8 cellular contexts compared by ENCODE assay signal in genomic region chr19:40055832-40056504, GRCh38. TPM values are rescaled to one million over a fixed set of nuclear protein-coding genes. Genes with fewer than 3 reads are reported as not detected.
DNase-seq lines count a peak whose midpoint lies in the region; ATAC-seq, FAIRE-seq and TF ChIP-seq lines count a peak whose summit lies in the region.

ZNF780B (minus strand) TSS chr19:40056231; CDS start chr19:40050332, 5,899 bp downstream.

- 0 out of 3 replicates have a peak, but pooled peaks cover 4% of the 10 kb centered on the region for H3K4me1 ChIP-seq in A549
- H3K4me1 ChIP-seq in right lobe of liver = no peaks in the 10 kb centered on the region

- peak; percentile 84 to 93 for DNase-seq in A549 (ENCODE audit: low read depth in 1 of 2, low spot score in 1 of 2)
- DNase-seq in NCI-H526 (lab: John Stamatoyannopoulos, UW) = peak; percentile 81 to 88
- DNase-seq in activated CD4-positive, alpha-beta T cell treated with anti-CD3 and anti-CD28 coated beads, Interleukin-2, amount 50 U/mL, for 1 hour = peak; percentile 51
- DNase-seq in dorsolateral prefrontal cortex = peak; percentile 68 to 93 (median 86)
- peak; percentile 64 to 83 (median 82) for DNase-seq in right lobe of liver
- peak; percentile 73 for DNase-seq in stimulated activated CD4-positive, alpha-beta T cell treated with anti-CD3 and anti-CD28 coated beads, Interleukin-4, amount 100 ng/mL, for 24 hours

- H3K4me3 ChIP-seq in A549 (peak within 1 kb of the TSS; percentile 62), dorsolateral prefrontal cortex (peak within 1 kb of the TSS; percentile 49 to 97 (median 84)), right lobe of liver (peak within 1 kb of the TSS; percentile 47 to 84 (median 83))

- no peak for TF ChIP-seq RAD21 in A549 (conservative IDR thresholded peaks at IDR 0.05 in 1 of 2, IDR thresholded peaks at IDR 0.05 in 1 of 2)

- peak; percentile 99 for FAIRE-seq in A549 (lab: Jason Lieb, UNC)

- H3K27ac ChIP-seq in A549 = peak within 1 kb of the TSS; percentile 67 to 84
- peak within 1 kb of the TSS in 47 of 59 donors; percentile 5 to 86 (median 65) for H3K27ac ChIP-seq in dorsolateral prefrontal cortex
- H3K27ac ChIP-seq in right lobe of liver = peak within 1 kb of the TSS in 2 of 3 donors; percentile 3 to 52

- H3K36me3 ChIP-seq in right lobe of liver = no peaks in the 10 kb centered on the region

- intact Hi-C loops in dorsolateral prefrontal cortex (cut with DNase I) = no loop called here
- intact Hi-C loops in right lobe of liver (cut with DNase I) = no loop called here

- ATAC-seq in A549 (peak; percentile 97 to 99), GM18520 (IDR thresholded peaks at IDR 0.05; ENCODE audit: unreplicated experiment) (peak; percentile 61), HG03354 (IDR thresholded peaks at IDR 0.05; ENCODE audit: poor library complexity, severe bottlenecking, unreplicated experiment) (peak; percentile 80), right lobe of liver (peak; percentile 98 to 99 (median 98))

- CTCF ChIA-PET in A549 (lab: Yijun Ruan, JAX) = interaction anchor here (0.7 to 2.8 kb wide), 3 partner anchors 35 to 140 kb away, joined by 3 to 11 read pairs (median 3); partner anchors contain the start of genes PSMC4 and ZNF780A

- H3K9me3 ChIP-seq in A549 (peaks cover 86% of the 10 kb centered on the region), right lobe of liver (peaks cover 0 to 23% (median 2%) of the 10 kb centered on the region in 4 donors)

- peak within 1 kb of the TSS; percentile 78 for H3K4me2 ChIP-seq in A549

- TF ChIP-seq POLR2A in A549 (IDR thresholded peaks at IDR 0.05; ENCODE audit: low read length) = peak; percentile 52; the same call in 1 of the 2 replicates
- TF ChIP-seq POLR2A in right lobe of liver (IDR thresholded peaks at IDR 0.05) = no peak

- TF ChIP-seq CTCF in A549 (IDR thresholded peaks at IDR 0.05) = no peak
- TF ChIP-seq CTCF in dorsolateral prefrontal cortex (IDR thresholded peaks at IDR 0.05 in 54 of 56, conservative IDR thresholded peaks at IDR 0.05 in 2 of 56; ENCODE audit: low read depth in 1 of 56, partially characterized antibody in 56 of 56) = peak in 4 of 56 donors; percentile 8 to 19 (median 14)
- no peak for TF ChIP-seq CTCF in right lobe of liver (IDR thresholded peaks at IDR 0.05)

- POLR2A ChIA-PET in A549 (lab: Yijun Ruan, JAX) = interaction anchor here (1.0 to 1.4 kb wide), 3 partner anchors 10 to 85 kb away, joined by 3 to 4 read pairs (median 4); partner anchors contain the start of genes PSMC4 and ZNF546

- H3K27me3 ChIP-seq in dorsolateral prefrontal cortex = no peaks in the 10 kb centered on the region
- H3K27me3 ChIP-seq in right lobe of liver = no peaks in the 10 kb centered on the region

- no peak for TF ChIP-seq EP300 in A549 (IDR thresholded peaks at IDR 0.05)

- 4% methylated on average over 41 of the region's 41 CpGs for WGBS in A549 (ENCODE audit: missing lambda C conversion rate)
- whole genome bisulfite sequencing in right lobe of liver (ENCODE audit: insufficient coverage, low coverage, low lambda C conversion rate, missing lambda C conversion rate) = 0% methylated on average over 14 of the region's 41 CpGs

TF ChIP-seq in A549, 52 proteins besides CTCF, POLR2A, EP300 and RAD21 (continues in another document):
- no peak for TF ChIP-seq HEYL (CRISPR knock-in tag; IDR thresholded peaks at IDR 0.05)
- peak; percentile 92 for TF ChIP-seq E2F6 (IDR thresholded peaks at IDR 0.05; ENCODE audit: borderline replicate concordance, low read depth)
- TF ChIP-seq RARB (CRISPR knock-in tag; IDR thresholded peaks at IDR 0.05) = no peak
- TF ChIP-seq FOXS1 (CRISPR knock-in tag; IDR thresholded peaks at IDR 0.05) = peak; percentile 52; the same call in 1 of the 2 replicates
- no peak for TF ChIP-seq MAFK (IDR thresholded peaks at IDR 0.05; ENCODE audit: partially characterized antibody)
- TF ChIP-seq ESRRA (IDR thresholded peaks at IDR 0.05; ENCODE audit: borderline replicate concordance, low read length) = no peak
- TF ChIP-seq KDM1A (IDR thresholded peaks at IDR 0.05; ENCODE audit: low read depth) = no peak
- TF ChIP-seq BHLHE40 (IDR thresholded peaks at IDR 0.05; ENCODE audit: low read depth, low read length) = no peak
- TF ChIP-seq HMGXB4 (CRISPR knock-in tag; IDR thresholded peaks at IDR 0.05; ENCODE audit: borderline replicate concordance) = no peak
- no peak for TF ChIP-seq FOSL2 (IDR thresholded peaks at IDR 0.05)
- no peak for TF ChIP-seq FOSL2 (CRISPR knock-in tag; IDR thresholded peaks at IDR 0.05)
- no peak for TF ChIP-seq CBX2 (IDR thresholded peaks at IDR 0.05; ENCODE audit: borderline replicate concordance, low read depth)
- TF ChIP-seq ZNF302 (CRISPR knock-in tag; IDR thresholded peaks at IDR 0.05) = 0 out of 2 replicates have a peak, but pooled peaks have one; percentile 22
- TF ChIP-seq PHF8 (IDR thresholded peaks at IDR 0.05; ENCODE audit: borderline replicate concordance, low read depth) = peak; percentile 66
- TF ChIP-seq JUN (IDR thresholded peaks at IDR 0.05) = peak in 1 of 2 experiments; percentile 78; a peak in 2 of 5 replicates
- TF ChIP-seq ATOH8 (CRISPR knock-in tag; IDR thresholded peaks at IDR 0.05; ENCODE audit: low read depth) = peak; percentile 52; the same call in 1 of the 2 replicates
- no peak for TF ChIP-seq SMC3 (IDR thresholded peaks at IDR 0.05)
- TF ChIP-seq CBX8 (IDR thresholded peaks at IDR 0.05) = no peak
- no peak for TF ChIP-seq TP53 (CRISPR knock-in tag; IDR thresholded peaks at IDR 0.05)
- 0 out of 2 replicates have a peak, but pooled peaks have one; percentile 54 for TF ChIP-seq EHF (CRISPR knock-in tag; IDR thresholded peaks at IDR 0.05)
- peak; percentile 47; the same call in 1 of the 2 replicates for TF ChIP-seq RNF2 (IDR thresholded peaks at IDR 0.05; ENCODE audit: borderline replicate concordance, low read depth)
- no peak for TF ChIP-seq NPAS2 (CRISPR knock-in tag; IDR thresholded peaks at IDR 0.05; ENCODE audit: borderline replicate concordance)
- no peak for TF ChIP-seq ZFP36 (IDR thresholded peaks at IDR 0.05; ENCODE audit: borderline replicate concordance, partially characterized antibody)
- no peak for TF ChIP-seq ZSCAN20 (CRISPR knock-in tag; IDR thresholded peaks at IDR 0.05)
- peak; percentile 56; the same call in 1 of the 2 replicates for TF ChIP-seq GATA3 (IDR thresholded peaks at IDR 0.05; ENCODE audit: borderline replicate concordance)
- TF ChIP-seq HOXB13 (CRISPR knock-in tag; IDR thresholded peaks at IDR 0.05; ENCODE audit: low read depth) = peak; percentile 83; the same call in 1 of the 2 replicates
- TF ChIP-seq HOXB5 (CRISPR knock-in tag; IDR thresholded peaks at IDR 0.05) = no peak; the same call in 1 of the 2 replicates
- TF ChIP-seq RFX5 (IDR thresholded peaks at IDR 0.05) = no peak
- peak; percentile 95 for TF ChIP-seq MAX (IDR thresholded peaks at IDR 0.05)
- TF ChIP-seq NFE2L2 (conservative IDR thresholded peaks at IDR 0.05; ENCODE audit: low read length) = no peak
- TF ChIP-seq HES2 (IDR thresholded peaks at IDR 0.05) = no peak
- TF ChIP-seq NR3C1 (IDR thresholded peaks at IDR 0.05) = no peak

RNA-seq across cellular contexts. Expression of gene ZNF780B, which starts in this region (rescaled TPM):
- polyA plus RNA-seq in A549 (2011; rRNA removed) (10.0 and 15.7 TPM in 2 replicates), A549 (2017; fragmentation: RNase III; extraction: RNeasy Plus Mini Kit Qiagen cat#74134 plus additional on column Dnase treatment) (7.1 to 10.3 TPM (median 8.7 TPM) in 3 replicates)
- polyA plus RNA-seq in A549 (2012; cell fraction: cytosol; rRNA removed) = 2.7 and 3.7 TPM in 2 replicates
- polyA plus RNA-seq in A549 (2012; cell fraction: nucleus; rRNA removed) = 1.8 and 3.1 TPM in 2 replicates
- polyA minus RNA-seq in A549 (2011; rRNA and poly(A)+ RNA removed) = 21.9 and 27.0 TPM in 2 replicates
- total RNA-seq in dorsolateral prefrontal cortex (10 to 100 TPM; 35.3 to 86.8 (median 54.0) TPM), right lobe of liver (1 to 10 TPM; 3.2 to 9.6 (median 5.8) TPM)

Comparison
In these comparisons a context has a peak if more than half of its experiments do, and no peak if none do; other contexts are left out.
1. Peak in every context shown above with its lines: DNase-seq, ATAC-seq, H3K4me3 ChIP-seq and H3K27ac ChIP-seq.